In genomic region chr7:4776160-4776623, GRCh38 we compare ENCODE assay signal across 8 cellular contexts. TPM values are rescaled to one million over a fixed set of nuclear protein-coding genes. Genes with fewer than 3 reads are reported as not detected.
DNase-seq lines count a peak whose midpoint lies in the region; ATAC-seq and TF ChIP-seq lines count a peak whose summit lies in the region.

No MANE protein-coding gene starts in this region.

- POLR2A ChIA-PET in WTC11 (lab: Charles Lee), result interaction anchor here (1.2 kb wide), 1 partner anchor 16 kb away, joined by 11 read pairs; no protein-coding TSS in a partner anchor

- H3K27ac Mint-ChIP-seq in GM23338 (peak overlapping the region; percentile 97), WTC11 (peak overlapping the region; percentile 92), glutamatergic neuron (ENCODE audit: unreplicated experiment) (peak overlapping the region; percentile 89)

- peaks cover 11% of the 10 kb centered on the region for H3K27me3 Mint-ChIP-seq in GM23338 (ENCODE audit: insufficient read depth, low read depth, poor library complexity)
- H3K27me3 Mint-ChIP-seq in WTC11 (ENCODE audit: low read depth), result no peaks in the 10 kb centered on the region; the same call in 1 of the 2 replicates
- peaks cover 11% of the 10 kb centered on the region for H3K27me3 Mint-ChIP-seq in glutamatergic neuron (ENCODE audit: unreplicated experiment)

- peak overlapping the region; percentile 95 for H3K4me3 ChIP-seq in GM23338
- H3K4me3 ChIP-seq in skeletal muscle cell (ENCODE audit: low read depth, low read length), result peak overlapping the region; percentile 96

- H3F3A ChIP-seq in GM23338 (replicated peaks; ENCODE audit: low read depth), result no peaks in the 10 kb centered on the region

- no peak for DNase-seq in GM23338 (ENCODE audit: low spot score)
- no peak for DNase-seq in WTC11 (ENCODE audit: low spot score)
- no peak for DNase-seq in glutamatergic neuron
- no peak for DNase-seq in skeletal muscle cell (ENCODE audit: low read depth)
- DNase-seq in NK-92 treated with Interleukin-12 subunit alpha and Interleukin-12 subunit beta, amount 100 ng/mL, for 24 hours (lab: John Stamatoyannopoulos, UW), result no peak
- DNase-seq in foreskin melanocyte, result no peak

- H3K4me3 Mint-ChIP-seq in GM23338 (peak overlapping the region; percentile 98), WTC11 (peak overlapping the region; percentile 96), glutamatergic neuron (ENCODE audit: unreplicated experiment) (peak overlapping the region; percentile 99)

- peak overlapping the region; percentile 93 for H3K4me2 ChIP-seq in GM23338

- ATAC-seq in GM23338, result no peak
- ATAC-seq in WTC11, result no peak
- ATAC-seq in GM19023 (IDR thresholded peaks at IDR 0.05; ENCODE audit: unreplicated experiment), result no peak
- ATAC-seq in GM21360 (IDR thresholded peaks at IDR 0.05; ENCODE audit: unreplicated experiment), result no peak

- no peak overlapping the region for H2AFZ ChIP-seq in GM23338

- peaks cover 5% of the 10 kb centered on the region; the same call in 1 of the 2 replicates for H3K4me1 ChIP-seq in GM23338 (ENCODE audit: insufficient read depth)

- no peak overlapping the region for H3K27ac ChIP-seq in GM23338 (ENCODE audit: low read depth)

- H3K9me2 ChIP-seq in GM23338 (ENCODE audit: insufficient read depth), result no peaks in the 10 kb centered on the region

- H3K4me1 Mint-ChIP-seq in GM23338, result peaks cover 9% of the 10 kb centered on the region; the same call in 2 of the 3 replicates
- H3K4me1 Mint-ChIP-seq in WTC11, result peaks cover 16% of the 10 kb centered on the region
- peaks cover 9% of the 10 kb centered on the region for H3K4me1 Mint-ChIP-seq in glutamatergic neuron (ENCODE audit: low read depth, unreplicated experiment)

- H3K36me3 Mint-ChIP-seq in GM23338 (ENCODE audit: low read depth), result peaks cover 6% of the 10 kb centered on the region; the same call in 2 of the 3 replicates
- peaks cover 4% of the 10 kb centered on the region; the same call in 1 of the 2 replicates for H3K36me3 Mint-ChIP-seq in WTC11
- no peaks in the 10 kb centered on the region for H3K36me3 Mint-ChIP-seq in glutamatergic neuron (ENCODE audit: unreplicated experiment)

- no peaks in the 10 kb centered on the region; the same call in 2 of the 3 replicates for H3K9me3 Mint-ChIP-seq in GM23338
- H3K9me3 Mint-ChIP-seq in WTC11, result no peaks in the 10 kb centered on the region
- peaks cover 2% of the 10 kb centered on the region for H3K9me3 Mint-ChIP-seq in glutamatergic neuron (ENCODE audit: unreplicated experiment)

- H3K27me3 ChIP-seq in GM23338 (ENCODE audit: insufficient read depth), result no peaks in the 10 kb centered on the region

- CTCF ChIA-PET in WTC11 (lab: Charles Lee), result interaction anchor here (0.7 to 2.6 kb wide), 3 partner anchors 16 to 101 kb away, joined by 6 to 75 read pairs (median 9); no protein-coding TSS in a partner anchor

- no peaks in the 10 kb centered on the region; the same call in 1 of the 2 replicates for H4K20me1 ChIP-seq in GM23338 (replicated peaks; ENCODE audit: insufficient read depth)

- H3K36me3 ChIP-seq in GM23338 (ENCODE audit: insufficient read depth), result no peaks in the 10 kb centered on the region

- peaks cover 34% of the 10 kb centered on the region for H3K79me2 ChIP-seq in GM23338 (replicated peaks; ENCODE audit: insufficient read depth)

- TF ChIP-seq CTCF in GM23338 (conservative IDR thresholded peaks at IDR 0.05; ENCODE audit: low read depth in 2 of 2) (no peak), WTC11 (IDR thresholded peaks at IDR 0.05) (no peak), glutamatergic neuron (IDR thresholded peaks at IDR 0.05; ENCODE audit: partially characterized antibody, unreplicated experiment) (no peak)

TF ChIP-seq in GM23338, 12 proteins besides CTCF, POLR2A, EP300 and RAD21 (continues in another document):
- no peak for TF ChIP-seq ETS1 (IDR thresholded peaks at IDR 0.05)
- no peak for TF ChIP-seq REST (IDR thresholded peaks at IDR 0.05; ENCODE audit: unreplicated experiment)
- no peak for TF ChIP-seq JUNB (IDR thresholded peaks at IDR 0.05; ENCODE audit: unreplicated experiment)
- TF ChIP-seq STAT1 (IDR thresholded peaks at IDR 0.05; ENCODE audit: unreplicated experiment), result no peak
- TF ChIP-seq EZH2phosphoT487 (IDR thresholded peaks at IDR 0.05; ENCODE audit: unreplicated experiment), result no peak
- TF ChIP-seq POLR2AphosphoS5 (IDR thresholded peaks at IDR 0.05; ENCODE audit: low read depth), result no peak
- TF ChIP-seq NANOG (IDR thresholded peaks at IDR 0.05; ENCODE audit: borderline replicate concordance), result no peak

TF ChIP-seq in WTC11, 78 proteins besides CTCF, POLR2A, EP300 and RAD21:
- TF ChIP-seq HMGA2 (CRISPR knock-in tag; IDR thresholded peaks at IDR 0.05) (no peak), ZNF416 (CRISPR knock-in tag; IDR thresholded peaks at IDR 0.05) (no peak), ATF2 (CRISPR knock-in tag; IDR thresholded peaks at IDR 0.05; ENCODE audit: borderline replicate concordance, low read depth) (no peak), KAT7 (CRISPR knock-in tag; IDR thresholded peaks at IDR 0.05; ENCODE audit: borderline replicate concordance) (no peak), ERG (CRISPR knock-in tag; IDR thresholded peaks at IDR 0.05) (no peak), ELF4 (CRISPR knock-in tag; IDR thresholded peaks at IDR 0.05; ENCODE audit: low read depth) (no peak), FOXJ3 (CRISPR knock-in tag; IDR thresholded peaks at IDR 0.05; ENCODE audit: borderline replicate concordance) (no peak)

RNA-seq across cellular contexts. Expression of gene AP5Z1, which starts 0.8 kb away (rescaled TPM):
- total RNA-seq in GM23338 (2014; rRNA removed; shearing (Covaris generic)), result 28.8 and 31.2 TPM in 2 replicates
- 16.3 and 16.4 TPM in 2 replicates for polyA plus RNA-seq in GM23338 (2016; fragmentation: Nextera tagmentation; extraction: Ambion mirVana)
- total RNA-seq in WTC11 (2021) (25.6 to 29.4 TPM (median 27.9 TPM) in 3 replicates), glutamatergic neuron (ENCODE audit: unreplicated experiment) (49.8 TPM)
